8 cellular contexts compared by ENCODE assay signal in the genomic region with DNA sequence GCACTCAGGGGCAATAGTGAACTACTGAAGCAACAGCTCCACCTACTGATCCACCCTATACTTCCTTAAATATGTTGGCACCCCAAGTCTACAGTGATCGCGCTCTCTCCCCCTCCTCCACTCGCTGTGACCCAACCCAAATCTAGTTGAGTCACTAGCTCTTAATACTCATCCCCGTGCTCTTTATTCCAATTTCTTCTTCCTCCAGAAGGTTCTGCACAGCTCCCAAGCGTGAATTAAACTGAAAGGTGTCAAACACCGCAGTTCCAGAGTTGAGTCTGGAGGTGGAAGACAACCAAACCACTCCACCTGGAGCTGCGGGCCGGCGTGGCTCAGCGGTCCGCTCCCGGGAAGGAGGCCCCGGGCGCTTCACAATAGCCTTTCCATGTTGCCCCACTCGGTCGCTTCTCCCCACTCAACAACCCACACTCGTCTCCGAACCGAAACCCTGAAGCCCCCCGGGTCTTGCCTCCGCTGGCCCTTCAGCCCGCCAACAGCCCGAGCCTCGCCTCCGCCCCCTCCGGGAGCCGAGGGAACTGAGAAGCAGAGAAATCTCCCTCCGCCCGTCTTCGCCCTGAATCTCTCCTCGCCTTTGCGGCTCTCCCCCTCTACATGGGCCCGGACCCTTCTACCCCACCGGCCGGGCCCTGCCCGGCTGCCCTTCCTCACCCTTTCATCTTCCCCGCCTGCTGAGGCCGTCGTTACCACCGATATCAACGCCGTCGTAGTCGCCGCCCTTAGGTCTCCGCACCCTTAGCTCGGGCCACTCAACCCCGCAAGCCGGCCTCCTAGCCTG.
DNase-seq lines count a peak whose midpoint lies in the region; ATAC-seq and TF ChIP-seq lines count a peak whose summit lies in the region.

No MANE protein-coding gene starts in this region.

- peak; percentile 73 for TF ChIP-seq CTCF in AG04449 (IDR thresholded peaks at IDR 0.05; ENCODE audit: insufficient read depth, low read length, missing control alignments)

- ATAC-seq in GM18909 (IDR thresholded peaks at IDR 0.05; ENCODE audit: poor library complexity, unreplicated experiment) (peak; percentile 68), HG03342 (IDR thresholded peaks at IDR 0.05; ENCODE audit: unreplicated experiment) (peak; percentile 52)

- POLR2A ChIA-PET in AG04449 (lab: Yijun Ruan, JAX) = interaction anchor here (0.5 to 1.3 kb wide), 3 partner anchors 38 to 311 kb away, joined by 3 read pairs; a partner anchor contains a TSS

- DNase-seq in AG04449 (ENCODE audit: low read depth, low spot score) = peak; percentile 68
- peak; percentile 39 for DNase-seq in NCI-H345 (lab: John Stamatoyannopoulos, UW)
- peak; percentile 34 to 60 (median 48) for DNase-seq in activated CD4-positive, CD25-positive, alpha-beta regulatory T cell (lab: John Stamatoyannopoulos, UW)
- peak; percentile 83 for DNase-seq in central memory CD4-positive, alpha-beta T cell
- peak; percentile 84 for DNase-seq in islet precursor cell
- peak; percentile 83 for DNase-seq in stimulated activated CD4-positive, alpha-beta T cell treated with anti-CD3 and anti-CD28 coated beads, Interleukin-15, amount 100 ng/mL, for 24 hours

- CTCF ChIA-PET in AG04449 (lab: Yijun Ruan, JAX) = interaction anchor here (0.6 to 4.2 kb wide), 31 partner anchors 10 to 317 kb away, joined by 3 to 54 read pairs (median 5); a partner anchor contains a TSS

- peak overlapping the region; percentile 90 for H3K4me3 ChIP-seq in AG04449 (ENCODE audit: low read depth, low read length)

Comparison
In these comparisons a context has a peak if more than half of its experiments do, and no peak if none do; other contexts are left out.
1. Peak in every context shown above with its lines: DNase-seq, ATAC-seq and H3K4me3 ChIP-seq.